9 cellular contexts compared by ENCODE assay signal in the genomic region with DNA sequence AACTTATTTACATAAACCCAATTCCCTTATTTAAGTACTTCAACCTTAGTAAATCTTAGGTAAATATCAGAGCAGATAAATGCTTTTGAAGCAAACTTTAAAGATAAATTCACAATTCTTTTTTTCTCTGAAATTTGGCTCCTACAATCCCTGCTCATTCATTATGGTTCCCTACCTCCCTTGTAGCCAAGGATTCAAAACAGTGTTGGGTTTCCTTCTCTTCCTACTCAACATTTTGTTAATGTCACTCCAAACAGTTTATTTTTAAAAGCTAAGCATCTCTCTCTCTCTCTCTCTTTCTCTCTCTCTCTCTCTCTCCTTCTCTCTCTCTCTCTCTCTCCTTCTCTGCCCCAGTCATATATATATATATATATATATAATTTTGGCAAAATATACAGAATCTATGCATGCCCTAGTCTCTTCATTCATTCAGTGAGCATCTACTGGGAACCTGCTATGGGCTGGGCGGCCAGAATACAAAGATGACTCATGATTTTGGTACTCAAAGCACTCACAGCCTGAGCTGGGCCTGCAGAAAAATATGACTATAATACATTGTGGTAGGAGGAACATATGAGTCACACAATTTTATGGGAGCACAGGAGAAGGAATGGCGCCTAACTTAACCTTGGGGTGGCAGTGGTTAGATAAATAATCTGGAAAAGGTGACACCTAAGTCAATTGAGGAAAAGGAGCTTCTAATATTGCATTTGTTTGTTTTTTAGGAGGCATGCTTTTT.
DNase-seq lines count a peak whose midpoint lies in the region; ATAC-seq and TF ChIP-seq lines count a peak whose summit lies in the region.
"Had no signal": no experiment of that assay in that cellular context is flagged by ENCODE, and none has a peak within 500 bp of the region (broad histone marks: within the 10 kb centered on the region; RNA-seq: fewer than 3 reads in every experiment).

No MANE protein-coding gene starts in this region.

- no peaks in the 10 kb centered on the region for H3K79me2 ChIP-seq in GM23248 (ENCODE audit: insufficient read depth)
- H3K79me2 ChIP-seq in PC-9 (ENCODE audit: low read depth), result no peaks in the 10 kb centered on the region
- no peaks in the 10 kb centered on the region for H3K79me2 ChIP-seq in fibroblast of lung (ENCODE audit: control insufficient read depth, insufficient read depth, low read length)

- no peak for ATAC-seq in HG02973 (IDR thresholded peaks at IDR 0.05; ENCODE audit: unreplicated experiment)
- ATAC-seq in HG03571 (IDR thresholded peaks at IDR 0.05; ENCODE audit: unreplicated experiment), result no peak

- no TSS peak for BruUV-seq in PC-9 (replicated peaks; lab: Mats Ljungman, UMichigan)

- H3K4me3 ChIP-seq in GM23248 (no peak overlapping the region), PC-9 (no peak overlapping the region), fibroblast of lung (replicated peaks in 1 of 4; ENCODE audit: control extremely low read depth in 1 of 4, insufficient read depth in 1 of 4, low read depth in 3 of 4, low read length in 4 of 4) (no peak overlapping the region)

- H3K36me3 ChIP-seq in GM23248 (ENCODE audit: low read depth), result no peaks in the 10 kb centered on the region
- no peaks in the 10 kb centered on the region for H3K36me3 ChIP-seq in PC-9 (ENCODE audit: low read depth)
- H3K36me3 ChIP-seq in fibroblast of lung (ENCODE audit: control insufficient read depth, insufficient read depth, low read length), result no peaks in the 10 kb centered on the region

- DNase-seq in GM23248 (peak; percentile 96), PC-9 (peak; percentile 50 to 91), fibroblast of lung (ENCODE audit: low read depth in 2 of 2) (peak; percentile 82 to 93), renal cortical epithelial cell (ENCODE audit: low read depth) (peak; percentile 95), NCI-H1930 (lab: John Stamatoyannopoulos, UW) (no peak)
- no peak for DNase-seq in activated T-helper 1 cell treated with anti-CD3 and anti-CD28 coated beads, Interleukin-12 subunit alpha, Interleukin-12 subunit beta, Interleukin-2, Interleukin-4 antibody, amounts not matched to agents 30 ng/mL and 10 ng/mL and 1 ng/mL, durations not matched to agents 14 hours and 24 hours and 36 hours (ENCODE audit: low spot score)
- DNase-seq: NCI-H69 had no signal

- intact Hi-C loops in PC-9 (cut with micrococcal nuclease; ENCODE audit: unreplicated experiment), result no loop called here
- intact Hi-C loops in activated T-helper 1 cell treated with anti-CD3 and anti-CD28 coated beads, Interleukin-12 subunit alpha, Interleukin-12 subunit beta, Interleukin-2, Interleukin-4 antibody, amounts not matched to agents 30 ng/mL and 10 ng/mL and 1 ng/mL, durations not matched to agents 14 hours and 24 hours and 36 hours (cut with micrococcal nuclease), result no loop called here

- H3K36me3 Mint-ChIP-seq in activated T-helper 1 cell treated with anti-CD3 and anti-CD28 coated beads, Interleukin-12 subunit alpha, Interleukin-12 subunit beta, Interleukin-2, Interleukin-4 antibody, amounts not matched to agents 30 ng/mL and 10 ng/mL and 1 ng/mL, durations not matched to agents 14 hours and 24 hours and 36 hours (ENCODE audit: low read depth), result no peaks in the 10 kb centered on the region

- TF ChIP-seq CTCF in PC-9 (conservative IDR thresholded peaks at IDR 0.05) (no peak), fibroblast of lung (conservative IDR thresholded peaks at IDR 0.05 in 1 of 2, IDR thresholded peaks at IDR 0.05 in 1 of 2; ENCODE audit: low read depth in 1 of 2, low read length in 2 of 2) (no peak)

- CTCF ChIA-PET in PC-9 (lab: Charles Lee), result interaction anchor here (0.7 kb wide), 1 partner anchor 81 kb away, joined by 3 read pairs; no protein-coding TSS in a partner anchor

- no peaks in the 10 kb centered on the region for H3K4me1 Mint-ChIP-seq in activated T-helper 1 cell treated with anti-CD3 and anti-CD28 coated beads, Interleukin-12 subunit alpha, Interleukin-12 subunit beta, Interleukin-2, Interleukin-4 antibody, amounts not matched to agents 30 ng/mL and 10 ng/mL and 1 ng/mL, durations not matched to agents 14 hours and 24 hours and 36 hours (ENCODE audit: low read depth)

- H3K9me3 ChIP-seq in GM23248 (ENCODE audit: low read depth) (no peaks in the 10 kb centered on the region), PC-9 (ENCODE audit: insufficient read depth, low read depth) (no peaks in the 10 kb centered on the region; the same call in 1 of the 2 replicates), fibroblast of lung (ENCODE audit: control insufficient read depth, insufficient read depth, low read depth, low read length) (no peaks in the 10 kb centered on the region)

- H3K9ac ChIP-seq in GM23248, result no peak overlapping the region
- no peak overlapping the region for H3K9ac ChIP-seq in fibroblast of lung (ENCODE audit: insufficient read depth, low read length)

- H4K20me1 ChIP-seq in GM23248 (ENCODE audit: insufficient read depth) (no peaks in the 10 kb centered on the region), PC-9 (ENCODE audit: insufficient read depth) (no peaks in the 10 kb centered on the region), fibroblast of lung (ENCODE audit: control insufficient read depth, extremely low read depth, insufficient read depth, low read length) (no peaks in the 10 kb centered on the region)

- in situ Hi-C loops in GM23248 (cut with MboI), result no loop called here

- H3K27me3 ChIP-seq in GM23248 (replicated peaks; ENCODE audit: insufficient read depth), result peaks cover 66% of the 10 kb centered on the region
- H3K27me3 ChIP-seq in PC-9 (ENCODE audit: insufficient read depth, low read depth), result no peaks in the 10 kb centered on the region
- H3K27me3 ChIP-seq in fibroblast of lung (ENCODE audit: control insufficient read depth, insufficient read depth, low read length), result peaks cover 11% of the 10 kb centered on the region

- H3K4me2 ChIP-seq in GM23248 (ENCODE audit: unreplicated experiment) (peak overlapping the region; percentile 17), PC-9 (peak overlapping the region; percentile 49), fibroblast of lung (ENCODE audit: extremely low read depth, insufficient read depth, low read length) (no peak overlapping the region)

- POLR2A ChIA-PET in PC-9 (lab: Charles Lee; ENCODE audit: unreplicated experiment), result interaction anchor here (0.7 kb wide), 2 partner anchors 62 to 248 kb away, joined by 3 to 8 read pairs; no protein-coding TSS in a partner anchor

- H3K27me3 Mint-ChIP-seq in activated T-helper 1 cell treated with anti-CD3 and anti-CD28 coated beads, Interleukin-12 subunit alpha, Interleukin-12 subunit beta, Interleukin-2, Interleukin-4 antibody, amounts not matched to agents 30 ng/mL and 10 ng/mL and 1 ng/mL, durations not matched to agents 14 hours and 24 hours and 36 hours (ENCODE audit: insufficient read depth), result peaks cover 1% of the 10 kb centered on the region

- H3K27ac Mint-ChIP-seq in activated T-helper 1 cell treated with anti-CD3 and anti-CD28 coated beads, Interleukin-12 subunit alpha, Interleukin-12 subunit beta, Interleukin-2, Interleukin-4 antibody, amounts not matched to agents 30 ng/mL and 10 ng/mL and 1 ng/mL, durations not matched to agents 14 hours and 24 hours and 36 hours, result no peak overlapping the region

- no peak overlapping the region for H3K4me3 Mint-ChIP-seq in activated T-helper 1 cell treated with anti-CD3 and anti-CD28 coated beads, Interleukin-12 subunit alpha, Interleukin-12 subunit beta, Interleukin-2, Interleukin-4 antibody, amounts not matched to agents 30 ng/mL and 10 ng/mL and 1 ng/mL, durations not matched to agents 14 hours and 24 hours and 36 hours

- H3F3A ChIP-seq in GM23248 (ENCODE audit: insufficient read depth) (peaks cover 11% of the 10 kb centered on the region), PC-9 (ENCODE audit: insufficient read depth, low read depth) (peaks cover 14% of the 10 kb centered on the region; the same call in 1 of the 2 replicates)

- H3K4me1 ChIP-seq in GM23248 (ENCODE audit: insufficient read depth), result peaks cover 14% of the 10 kb centered on the region
- H3K4me1 ChIP-seq in PC-9 (replicated peaks; ENCODE audit: insufficient read depth), result peaks cover 21% of the 10 kb centered on the region
- H3K4me1 ChIP-seq in fibroblast of lung (ENCODE audit: control insufficient read depth, extremely low read depth, insufficient read depth, low read length), result no peaks in the 10 kb centered on the region

- 0% methylated on average over 2 of the region's 2 CpGs for WGBS in GM23248 (ENCODE audit: low coverage in 1 of 2, low lambda C conversion rate in 2 of 2, missing lambda C conversion rate in 2 of 2), 2 experiments

- no peaks in the 10 kb centered on the region for H3K9me3 Mint-ChIP-seq in activated T-helper 1 cell treated with anti-CD3 and anti-CD28 coated beads, Interleukin-12 subunit alpha, Interleukin-12 subunit beta, Interleukin-2, Interleukin-4 antibody, amounts not matched to agents 30 ng/mL and 10 ng/mL and 1 ng/mL, durations not matched to agents 14 hours and 24 hours and 36 hours

- H2AFZ ChIP-seq in GM23248 (no peak overlapping the region), PC-9 (no peak overlapping the region), fibroblast of lung (ENCODE audit: low read length) (no peak overlapping the region)

- H3K9me2 ChIP-seq in GM23248 (ENCODE audit: insufficient read depth) (no peaks in the 10 kb centered on the region), PC-9 (ENCODE audit: insufficient read depth) (no peaks in the 10 kb centered on the region)

- H3K27ac ChIP-seq in GM23248 (0 out of 2 replicates have a peak overlapping the region, but pooled peaks have one; percentile 9), PC-9 (peak overlapping the region; percentile 51), fibroblast of lung (ENCODE audit: insufficient read depth, low read length) (no peak overlapping the region)

Comparison
In these comparisons a context has a peak if more than half of its experiments do, and no peak if none do; other contexts are left out.
1. DNase-seq: peak in GM23248 (single experiment), PC-9 (2 of 2), fibroblast of lung (2 of 2) and renal cortical epithelial cell (single experiment); none in activated T-helper 1 cell treated with anti-CD3 and anti-CD28 coated beads, Interleukin-12 subunit alpha, Interleukin-12 subunit beta, Interleukin-2, Interleukin-4 antibody, amounts not matched to agents 30 ng/mL and 10 ng/mL and 1 ng/mL, durations not matched to agents 14 hours and 24 hours and 36 hours (single experiment) and NCI-H1930 (0 of 2).